In genomic region chrX:55908685-55909212, GRCh38 we compare ENCODE assay signal across 8 cellular contexts.
DNase-seq lines count a peak whose midpoint lies in the region; ATAC-seq, FAIRE-seq and TF ChIP-seq lines count a peak whose summit lies in the region.

No MANE protein-coding gene starts in this region.

- FAIRE-seq in GM19239 (lab: Jason Lieb, UNC): peak; percentile 85
- no peak for FAIRE-seq in D721Med (lab: Jason Lieb, UNC)

- H3K9me3 Mint-ChIP-seq in CD14-positive monocyte (peaks cover 0 to 3% (median 0%) of the 10 kb centered on the region in 7 donors), WTC11 (peaks cover 4% of the 10 kb centered on the region)
- H3K9me3 Mint-ChIP-seq in naive thymus-derived CD8-positive, alpha-beta T cell: no peaks in the 10 kb centered on the region

- no peaks in the 10 kb centered on the region for H3K36me3 Mint-ChIP-seq in CD14-positive monocyte
- peaks cover 5% of the 10 kb centered on the region; the same call in 1 of the 2 replicates for H3K36me3 Mint-ChIP-seq in WTC11
- H3K36me3 Mint-ChIP-seq in naive thymus-derived CD8-positive, alpha-beta T cell: no peaks in the 10 kb centered on the region

- peak overlapping the region in 4 of 7 donors; percentile 37 to 70 (median 69) for H3K27ac Mint-ChIP-seq in CD14-positive monocyte
- H3K27ac Mint-ChIP-seq in WTC11: peak overlapping the region; percentile 91
- H3K27ac Mint-ChIP-seq in naive thymus-derived CD8-positive, alpha-beta T cell: peak overlapping the region in 9 of 10 donors; percentile 78 to 92 (median 88)

- H3K4me3 Mint-ChIP-seq in CD14-positive monocyte (peak overlapping the region; percentile 84 to 93), WTC11 (peak overlapping the region; percentile 87)
- peak overlapping the region; percentile 87 to 96 (median 94) for H3K4me3 Mint-ChIP-seq in naive thymus-derived CD8-positive, alpha-beta T cell

- TF ChIP-seq CTCF in CD14-positive monocyte (IDR thresholded peaks at IDR 0.05) (no peak), WTC11 (IDR thresholded peaks at IDR 0.05) (no peak), fibroblast of mammary gland (conservative IDR thresholded peaks at IDR 0.05; ENCODE audit: control insufficient read depth, insufficient read depth, low read depth, low read length) (no peak), D721Med (IDR thresholded peaks at IDR 0.05; ENCODE audit: insufficient read depth, missing control alignments) (no peak)

- H3K27me3 Mint-ChIP-seq in CD14-positive monocyte (ENCODE audit: low read depth in 3 of 3) (peaks cover 0 to 5% (median 0%) of the 10 kb centered on the region in 3 donors), WTC11 (ENCODE audit: low read depth) (no peaks in the 10 kb centered on the region)
- H3K27me3 Mint-ChIP-seq in naive thymus-derived CD8-positive, alpha-beta T cell: no peaks in the 10 kb centered on the region

- peak; percentile 44 for ATAC-seq in HG03460 (IDR thresholded peaks at IDR 0.05; ENCODE audit: unreplicated experiment)
- peak; percentile 76 for ATAC-seq in WTC11
- peak; percentile 65 to 69 for ATAC-seq in naive thymus-derived CD8-positive, alpha-beta T cell

- CTCF ChIA-PET in WTC11 (lab: Charles Lee): interaction anchor here (0.8 to 3.1 kb wide), 20 partner anchors 9 to 632 kb away, joined by 3 to 25 read pairs (median 5); partner anchors contain the start of genes KLF8, MAGEH1, RRAGB and USP51

- H3K4me1 Mint-ChIP-seq in CD14-positive monocyte (peaks cover 11% of the 10 kb centered on the region), WTC11 (peaks cover 34% of the 10 kb centered on the region)
- H3K4me1 Mint-ChIP-seq in naive thymus-derived CD8-positive, alpha-beta T cell: peaks cover 9 to 24% (median 15%) of the 10 kb centered on the region in 4 donors

- H3K4me3 ChIP-seq in fibroblast of mammary gland (ENCODE audit: control insufficient read depth, low read depth, low read length): peak overlapping the region; percentile 53

- POLR2A ChIA-PET in WTC11 (lab: Charles Lee): interaction anchor here (1.1 to 1.9 kb wide), 2 partner anchors 324 to 420 kb away, joined by 4 to 11 read pairs; no protein-coding TSS in a partner anchor
- POLR2A ChIA-PET in naive thymus-derived CD8-positive, alpha-beta T cell (lab: Charles Lee): interaction anchor here (1.4 to 1.9 kb wide), 2 partner anchors 191 to 420 kb away, joined by 6 to 9 read pairs; partner anchors contain the start of genes RRAGB and USP51

- DNase-seq in CD14-positive monocyte (ENCODE audit: low spot score): no peak
- no peak for DNase-seq in GM19239 (ENCODE audit: insufficient read length, low spot score)
- peak; percentile 15 for DNase-seq in WTC11 (ENCODE audit: low spot score)
- DNase-seq in fibroblast of mammary gland (ENCODE audit: low read depth): peak; percentile 2
- DNase-seq in naive thymus-derived CD8-positive, alpha-beta T cell: peak in 4 of 10 donors; percentile 1 to 18 (median 8)
- DNase-seq in D721Med (ENCODE audit: insufficient read length, low spot score): no peak
- DNase-seq in mesenteric fat pad (ENCODE audit: low spot score): no peak

- intact Hi-C loops in CD14-positive monocyte (cut with micrococcal nuclease): no loop called here

TF ChIP-seq in WTC11, 78 proteins besides CTCF, POLR2A, EP300 and RAD21 (continues in another document):
- no peak for TF ChIP-seq USF2 (CRISPR knock-in tag; IDR thresholded peaks at IDR 0.05)
- TF ChIP-seq OVOL2 (CRISPR knock-in tag; IDR thresholded peaks at IDR 0.05; ENCODE audit: borderline replicate concordance): no peak
- no peak for TF ChIP-seq JUN (CRISPR knock-in tag; IDR thresholded peaks at IDR 0.05)
- no peak for TF ChIP-seq ZNF121 (CRISPR knock-in tag; IDR thresholded peaks at IDR 0.05)
- no peak for TF ChIP-seq ZNF671 (CRISPR knock-in tag; IDR thresholded peaks at IDR 0.05)
- no peak for TF ChIP-seq E2F1 (CRISPR knock-in tag; IDR thresholded peaks at IDR 0.05)
- TF ChIP-seq ETV6 (CRISPR knock-in tag; IDR thresholded peaks at IDR 0.05): no peak
- no peak for TF ChIP-seq SMAD4 (CRISPR knock-in tag; IDR thresholded peaks at IDR 0.05)
- TF ChIP-seq, protein P1, sequence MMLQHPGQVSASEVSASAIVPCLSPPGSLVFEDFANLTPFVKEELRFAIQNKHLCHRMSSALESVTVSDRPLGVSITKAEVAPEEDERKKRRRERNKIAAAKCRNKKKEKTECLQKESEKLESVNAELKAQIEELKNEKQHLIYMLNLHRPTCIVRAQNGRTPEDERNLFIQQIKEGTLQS (CRISPR knock-in tag; conservative IDR thresholded peaks at IDR 0.05): no peak
- no peak for TF ChIP-seq GABPB1 (CRISPR knock-in tag; IDR thresholded peaks at IDR 0.05)
- no peak for TF ChIP-seq NR1H2 (CRISPR knock-in tag; IDR thresholded peaks at IDR 0.05)
- no peak for TF ChIP-seq E2F5 (CRISPR knock-in tag; IDR thresholded peaks at IDR 0.05)
- TF ChIP-seq, protein P2, sequence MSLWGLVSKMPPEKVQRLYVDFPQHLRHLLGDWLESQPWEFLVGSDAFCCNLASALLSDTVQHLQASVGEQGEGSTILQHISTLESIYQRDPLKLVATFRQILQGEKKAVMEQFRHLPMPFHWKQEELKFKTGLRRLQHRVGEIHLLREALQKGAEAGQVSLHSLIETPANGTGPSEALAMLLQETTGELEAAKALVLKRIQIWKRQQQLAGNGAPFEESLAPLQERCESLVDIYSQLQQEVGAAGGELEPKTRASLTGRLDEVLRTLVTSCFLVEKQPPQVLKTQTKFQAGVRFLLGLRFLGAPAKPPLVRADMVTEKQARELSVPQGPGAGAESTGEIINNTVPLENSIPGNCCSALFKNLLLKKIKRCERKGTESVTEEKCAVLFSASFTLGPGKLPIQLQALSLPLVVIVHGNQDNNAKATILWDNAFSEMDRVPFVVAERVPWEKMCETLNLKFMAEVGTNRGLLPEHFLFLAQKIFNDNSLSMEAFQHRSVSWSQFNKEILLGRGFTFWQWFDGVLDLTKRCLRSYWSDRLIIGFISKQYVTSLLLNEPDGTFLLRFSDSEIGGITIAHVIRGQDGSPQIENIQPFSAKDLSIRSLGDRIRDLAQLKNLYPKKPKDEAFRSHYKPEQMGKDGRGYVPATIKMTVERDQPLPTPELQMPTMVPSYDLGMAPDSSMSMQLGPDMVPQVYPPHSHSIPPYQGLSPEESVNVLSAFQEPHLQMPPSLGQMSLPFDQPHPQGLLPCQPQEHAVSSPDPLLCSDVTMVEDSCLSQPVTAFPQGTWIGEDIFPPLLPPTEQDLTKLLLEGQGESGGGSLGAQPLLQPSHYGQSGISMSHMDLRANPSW (CRISPR knock-in tag; conservative IDR thresholded peaks at IDR 0.05; ENCODE audit: low read depth): no peak
- TF ChIP-seq MLX (CRISPR knock-in tag; IDR thresholded peaks at IDR 0.05): no peak
- TF ChIP-seq GRHL2 (CRISPR knock-in tag; IDR thresholded peaks at IDR 0.05; ENCODE audit: insufficient replicate concordance, severe bottlenecking): no peak

Comparison
In these comparisons a context has a peak if more than half of its experiments do, and no peak if none do; other contexts are left out.
1. DNase-seq: peak in WTC11 (single experiment) and fibroblast of mammary gland (single experiment); none in CD14-positive monocyte (single experiment), GM19239 (single experiment), D721Med (single experiment) and mesenteric fat pad (single experiment).
2. Peak in every context shown above with its lines, with median percentiles within 50 percentile points of each other: H3K27ac Mint-ChIP-seq, H3K4me3 Mint-ChIP-seq and ATAC-seq.